Comparison of ENCODE assay signal across 9 cellular contexts in genomic region chr2:85577063-85577385, GRCh38. TPM values are rescaled to one million over a fixed set of nuclear protein-coding genes. Genes with fewer than 3 reads are reported as not detected.
DNase-seq lines count a peak whose midpoint lies in the region; ATAC-seq, FAIRE-seq and TF ChIP-seq lines count a peak whose summit lies in the region.
"Had no signal": no experiment of that assay in that cellular context is flagged by ENCODE, and none has a peak within 500 bp of the region (broad histone marks: within the 10 kb centered on the region; RNA-seq: fewer than 3 reads in every experiment).

No MANE protein-coding gene starts in this region.

- ATAC-seq in HG03135 (IDR thresholded peaks at IDR 0.05; ENCODE audit: unreplicated experiment) (no peak), left lobe of liver (no peak)

- H3K36me3 ChIP-seq in HEK293 (ENCODE audit: control insufficient read depth in 2 of 2, insufficient read depth in 1 of 2, low read length in 2 of 2) (peaks cover 0 to 7% of the 10 kb centered on the region in 2 experiments; a peak in 2 of 3 replicates), keratinocyte (ENCODE audit: control insufficient read depth in 2 of 2, extremely low read depth in 1 of 2, insufficient read depth in 2 of 2, low read length in 2 of 2) (peaks cover 11 to 20% of the 10 kb centered on the region in 2 experiments), spleen (peaks cover 0 to 17% (median 5%) of the 10 kb centered on the region in 6 donors)

- no peak for DNase-seq in activated CD4-positive, alpha-beta memory T cell treated with anti-CD3 and anti-CD28 coated beads for 36 hours
- no peak for DNase-seq in keratinocyte (ENCODE audit: low read depth, low spot score)
- no peak for DNase-seq in spleen
- DNase-seq in AML-193 (lab: John Stamatoyannopoulos, UW), result no peak
- DNase-seq in left lobe of liver (ENCODE audit: low spot score), result no peak
- DNase-seq in globus pallidus (ENCODE audit: low spot score), result no peak
- DNase-seq: midbrain had no signal

- H3K27ac ChIP-seq in HEK293 (ENCODE audit: extremely low read depth, low read depth, low read length), result peak overlapping the region; percentile 56; the same call in 1 of the 2 replicates
- peak overlapping the region; percentile 64 for H3K27ac ChIP-seq in keratinocyte (ENCODE audit: control insufficient read depth, insufficient read depth, low read length)
- H3K27ac ChIP-seq in spleen, result peak overlapping the region in 7 of 8 donors; percentile 68 to 89 (median 83)

- H3K27me3 Mint-ChIP-seq in activated CD4-positive, alpha-beta memory T cell treated with anti-CD3 and anti-CD28 coated beads for 36 hours, result no peaks in the 10 kb centered on the region

- WGBS in spleen, 5 donors, result 32 to 57% (median 36%) methylated on average over 3 of the region's 3 CpGs

- peaks cover 26% of the 10 kb centered on the region for H3K4me1 Mint-ChIP-seq in activated CD4-positive, alpha-beta memory T cell treated with anti-CD3 and anti-CD28 coated beads for 36 hours (ENCODE audit: low read depth)

- H3K9me3 ChIP-seq in HEK293 (ENCODE audit: control insufficient read depth, insufficient read depth, low read depth, low read length) (no peaks in the 10 kb centered on the region), keratinocyte (ENCODE audit: control insufficient read depth, low read depth, low read length) (no peaks in the 10 kb centered on the region), spleen (no peaks in the 10 kb centered on the region)

- H3K27me3 ChIP-seq in keratinocyte (ENCODE audit: control insufficient read depth, extremely low read depth, insufficient read depth, low read length), result no peaks in the 10 kb centered on the region
- peaks cover 0 to 16% (median 0%) of the 10 kb centered on the region in 7 donors for H3K27me3 ChIP-seq in spleen (replicated peaks in 1 of 7)

- no peak for FAIRE-seq in keratinocyte (lab: Jason Lieb, UNC)

- peak overlapping the region; percentile 99 for H3K4me2 ChIP-seq in keratinocyte (ENCODE audit: control insufficient read depth, extremely low read depth, insufficient read depth, low read depth, low read length)

- H3K4me3 Mint-ChIP-seq in activated CD4-positive, alpha-beta memory T cell treated with anti-CD3 and anti-CD28 coated beads for 36 hours, result peak overlapping the region; percentile 95

- peaks cover 20% of the 10 kb centered on the region for H3K79me2 ChIP-seq in keratinocyte (ENCODE audit: control insufficient read depth, insufficient read depth, low read length)

- H4K20me1 ChIP-seq in keratinocyte (ENCODE audit: control insufficient read depth, extremely low read depth, insufficient read depth, low read length), result no peaks in the 10 kb centered on the region

- H3K4me1 ChIP-seq in HEK293 (ENCODE audit: control insufficient read depth, insufficient read depth, low read length), result peaks cover 14% of the 10 kb centered on the region
- peaks cover 23% of the 10 kb centered on the region for H3K4me1 ChIP-seq in keratinocyte (ENCODE audit: control insufficient read depth, extremely low read depth, insufficient read depth, low read length)
- H3K4me1 ChIP-seq in spleen, result peaks cover 7 to 56% (median 37%) of the 10 kb centered on the region in 6 donors

- intact Hi-C loops in activated CD4-positive, alpha-beta memory T cell treated with anti-CD3 and anti-CD28 coated beads for 36 hours (cut with micrococcal nuclease), result loop anchor here (1.0 kb wide), 1 partner anchor 16 kb away; the partner anchor contains the start of gene GGCX
- intact Hi-C loops in spleen (cut with DNase I; ENCODE audit: low total_unique reads), result no loop called here

- no peaks in the 10 kb centered on the region for H3K9me1 ChIP-seq in keratinocyte (ENCODE audit: control insufficient read depth, extremely low read depth, insufficient read depth, low read length)

- H3K4me3 ChIP-seq in HEK293 (ENCODE audit: low read depth, low read length) (peak overlapping the region; percentile 55), keratinocyte (ENCODE audit: control insufficient read depth in 2 of 3, extremely low read depth in 1 of 3, insufficient read depth in 2 of 3, low read depth in 1 of 3, low read length in 3 of 3) (peak overlapping the region in 2 of 3 experiments; percentile 94), spleen (peak overlapping the region in 7 of 8 donors; percentile 35 to 73 (median 53))

- TF ChIP-seq CTCF in HEK293 (tag by site-specific recombination; IDR thresholded peaks at IDR 0.05), result no peak
- TF ChIP-seq CTCF in keratinocyte (optimal IDR thresholded peaks at IDR 0.05 in 1 of 3, IDR thresholded peaks at IDR 0.05 in 1 of 3, conservative IDR thresholded peaks at IDR 0.05 in 1 of 3; ENCODE audit: extremely low read depth in 1 of 3, insufficient read depth in 2 of 3, low read length in 3 of 3), result no peak
- TF ChIP-seq CTCF in spleen (IDR thresholded peaks at IDR 0.05 in 8 of 11, conservative IDR thresholded peaks at IDR 0.05 in 3 of 11), result no peak

- CTCF ChIA-PET in HEK293 (lab: Yijun Ruan, JAX), result interaction anchor here (0.6 to 1.3 kb wide), 3 partner anchors 13 to 25 kb away, joined by 3 to 4 read pairs (median 3); partner anchors contain the start of gene RNF181
- CTCF ChIA-PET in activated CD4-positive, alpha-beta memory T cell treated with anti-CD3 and anti-CD28 coated beads for 36 hours (lab: Charles Lee), result interaction anchor here (1.1 to 1.9 kb wide), 3 partner anchors 18 to 61 kb away, joined by 3 to 10 read pairs (median 6); partner anchors contain the start of gene RNF181

- peak overlapping the region; percentile 74 for H3K9ac ChIP-seq in keratinocyte (ENCODE audit: control insufficient read depth, extremely low read depth, insufficient read depth, low read length)

- H3K27ac Mint-ChIP-seq in activated CD4-positive, alpha-beta memory T cell treated with anti-CD3 and anti-CD28 coated beads for 36 hours, result peak overlapping the region; percentile 87

- H3K36me3 Mint-ChIP-seq in activated CD4-positive, alpha-beta memory T cell treated with anti-CD3 and anti-CD28 coated beads for 36 hours, result peaks cover 14% of the 10 kb centered on the region

- dilution Hi-C loops in keratinocyte (cut with MboI; ENCODE audit: extremely low pct_ligation_motif_present, low sequenced_read_pairs), result no loop called here

- no peak for TF ChIP-seq POLR2A in spleen (IDR thresholded peaks at IDR 0.05)

- H2AFZ ChIP-seq in keratinocyte (ENCODE audit: control insufficient read depth, low read length), result peak overlapping the region; percentile 17

- POLR2A ChIA-PET in HEK293 (lab: Yijun Ruan, JAX), result interaction anchor here (0.6 to 3.8 kb wide), 14 partner anchors 8 to 223 kb away, joined by 3 to 38 read pairs (median 6); partner anchors contain the start of genes C2orf68, ELMOD3, GGCX and RETSAT
- POLR2A ChIA-PET in activated CD4-positive, alpha-beta memory T cell treated with anti-CD3 and anti-CD28 coated beads for 36 hours (lab: Charles Lee), result interaction anchor here (0.5 to 3.1 kb wide), 8 partner anchors 10 to 249 kb away, joined by 3 to 20 read pairs (median 4); partner anchors contain the start of genes MAT2A, RNF181, SH2D6 and TGOLN2

- H3K9me3 Mint-ChIP-seq in activated CD4-positive, alpha-beta memory T cell treated with anti-CD3 and anti-CD28 coated beads for 36 hours, result no peaks in the 10 kb centered on the region

RNA-seq across cellular contexts. Expression of gene VAMP8, which starts 0.4 kb away (rescaled TPM):
- 100 to 1,000 TPM; 112 to 114 TPM for total RNA-seq in activated CD4-positive, alpha-beta memory T cell treated with anti-CD3 and anti-CD28 coated beads for 36 hours
- polyA plus RNA-seq in keratinocyte (291 to 385 TPM (median 323 TPM) in 3 replicates), spleen (100 to 1,000 TPM; 223 to 401 (median 350) TPM)
- 115 TPM for polyA plus RNA-seq in keratinocyte (2011; ENCODE audit: low read depth)
- polyA plus RNA-seq in keratinocyte (2011; cell fraction: cytosol; rRNA removed), result 423 and 525 TPM in 2 replicates
- 184 and 200 TPM in 2 replicates for polyA plus RNA-seq in keratinocyte (2011; cell fraction: nucleus; rRNA removed)
- polyA plus RNA-seq in keratinocyte (2012; ENCODE audit: low replicate concordance), result 220 and 230 TPM in 2 replicates
- polyA minus RNA-seq in keratinocyte, result 45.8 to 108 TPM (median 86.7 TPM) in 3 replicates
- 50.3 TPM for polyA minus RNA-seq in keratinocyte (2011; cell fraction: cytosol; rRNA and poly(A)+ RNA removed)
- polyA minus RNA-seq in keratinocyte (2011; cell fraction: nucleus; rRNA and poly(A)+ RNA removed), result 17.8 and 33.5 TPM in 2 replicates
- total RNA-seq in spleen (100 to 1,000 TPM; 119 to 179 (median 145) TPM), left lobe of liver (69.9 TPM)

RNA-seq across cellular contexts. Expression of gene VAMP5, which starts 7.2 kb away (rescaled TPM):
- 10 to 100 TPM; 49.7 to 51.9 TPM for total RNA-seq in activated CD4-positive, alpha-beta memory T cell treated with anti-CD3 and anti-CD28 coated beads for 36 hours
- polyA plus RNA-seq in keratinocyte (9.3 to 24.1 TPM (median 11.0 TPM) in 3 replicates), spleen (100 to 1,000 TPM in 2 of 3 donors, 10 to 100 TPM in 1; 71.0 to 129 (median 120) TPM)
- polyA plus RNA-seq in keratinocyte (2011; ENCODE audit: low read depth), result 4.6 TPM
- 14.2 and 17.5 TPM in 2 replicates for polyA plus RNA-seq in keratinocyte (2011; cell fraction: cytosol; rRNA removed)
- polyA plus RNA-seq in keratinocyte (2011; cell fraction: nucleus; rRNA removed), result 18.0 and 24.5 TPM in 2 replicates
- polyA plus RNA-seq in keratinocyte (2012; ENCODE audit: low replicate concordance), result 9.8 and 27.8 TPM in 2 replicates
- polyA minus RNA-seq in keratinocyte, result 4.3 to 18.1 TPM (median 5.4 TPM) in 3 replicates
- polyA minus RNA-seq in keratinocyte (2011; cell fraction: cytosol; rRNA and poly(A)+ RNA removed), result 7.5 TPM
- 2.3 TPM in 1 of 2 replicates, not detected in the other for polyA minus RNA-seq in keratinocyte (2011; cell fraction: nucleus; rRNA and poly(A)+ RNA removed)
- total RNA-seq in spleen (10 to 100 TPM; 58.5 to 89.1 (median 64.0) TPM), left lobe of liver (31.7 TPM)

RNA-seq across cellular contexts. Expression of gene GGCX, which starts 15.7 kb away (rescaled TPM):
- total RNA-seq in activated CD4-positive, alpha-beta memory T cell treated with anti-CD3 and anti-CD28 coated beads for 36 hours, result 10 to 100 TPM; 24.2 to 25.2 TPM
- 34.3 to 39.1 TPM (median 35.6 TPM) in 3 replicates for polyA plus RNA-seq in keratinocyte
- polyA plus RNA-seq in keratinocyte (2011; ENCODE audit: low read depth), result 4.1 TPM
- 19.5 and 21.6 TPM in 2 replicates for polyA plus RNA-seq in keratinocyte (2011; cell fraction: cytosol; rRNA removed)
- 58.3 and 60.4 TPM in 2 replicates for polyA plus RNA-seq in keratinocyte (2011; cell fraction: nucleus; rRNA removed)
- 15.0 and 31.9 TPM in 2 replicates for polyA plus RNA-seq in keratinocyte (2012; ENCODE audit: low replicate concordance)
- polyA minus RNA-seq in keratinocyte, result 63.9 to 70.2 TPM (median 64.7 TPM) in 3 replicates
- polyA minus RNA-seq in keratinocyte (2011; cell fraction: cytosol; rRNA and poly(A)+ RNA removed), result 19.8 TPM
- polyA minus RNA-seq in keratinocyte (2011; cell fraction: nucleus; rRNA and poly(A)+ RNA removed), result 54.3 and 79.6 TPM in 2 replicates
- total RNA-seq in spleen, result 10 to 100 TPM; 25.6 to 42.1 (median 31.9) TPM
- 10 to 100 TPM; 11.0 to 15.7 (median 15.0) TPM for polyA plus RNA-seq in spleen
- 232 TPM for total RNA-seq in left lobe of liver

RNA-seq across cellular contexts. Expression of gene RNF181, which starts 18.5 kb away (rescaled TPM):
- total RNA-seq in activated CD4-positive, alpha-beta memory T cell treated with anti-CD3 and anti-CD28 coated beads for 36 hours, result 100 to 1,000 TPM; 120 to 124 TPM
- 174 to 336 TPM (median 264 TPM) in 3 replicates for polyA plus RNA-seq in keratinocyte
- polyA plus RNA-seq in keratinocyte (2011; ENCODE audit: low read depth), result 142 TPM
- polyA plus RNA-seq in keratinocyte (2011; cell fraction: cytosol; rRNA removed), result 254 and 258 TPM in 2 replicates
- polyA plus RNA-seq in keratinocyte (2011; cell fraction: nucleus; rRNA removed), result 174 and 184 TPM in 2 replicates
- polyA plus RNA-seq in keratinocyte (2012; ENCODE audit: low replicate concordance), result 183 and 184 TPM in 2 replicates
- polyA minus RNA-seq in keratinocyte, result 91.5 to 161 TPM (median 143 TPM) in 3 replicates
- 59.3 TPM for polyA minus RNA-seq in keratinocyte (2011; cell fraction: cytosol; rRNA and poly(A)+ RNA removed)
- polyA minus RNA-seq in keratinocyte (2011; cell fraction: nucleus; rRNA and poly(A)+ RNA removed), result 36.0 and 45.8 TPM in 2 replicates
- 100 to 1,000 TPM in 3 of 7 donors, 10 to 100 TPM in 4; 72.9 to 154 (median 82.1) TPM for total RNA-seq in spleen
- 100 to 1,000 TPM; 139 to 184 (median 148) TPM for polyA plus RNA-seq in spleen
- total RNA-seq in left lobe of liver, result 52.8 TPM

RNA-seq across cellular contexts. Expression of gene TMEM150A, which starts 25.5 kb away (rescaled TPM):
- total RNA-seq in activated CD4-positive, alpha-beta memory T cell treated with anti-CD3 and anti-CD28 coated beads for 36 hours, result 1 to 10 TPM; 1.2 to 1.6 TPM
- polyA plus RNA-seq in keratinocyte (7.7 to 13.3 TPM (median 11.8 TPM) in 3 replicates), spleen (10 to 100 TPM; 14.6 to 18.8 (median 14.8) TPM)
- 3.1 TPM for polyA plus RNA-seq in keratinocyte (2011; ENCODE audit: low read depth)
- polyA plus RNA-seq in keratinocyte (2011; cell fraction: cytosol; rRNA removed), result 11.1 and 14.1 TPM in 2 replicates
- polyA plus RNA-seq in keratinocyte (2011; cell fraction: nucleus; rRNA removed), result 19.1 and 25.4 TPM in 2 replicates
- polyA plus RNA-seq in keratinocyte (2012; ENCODE audit: low replicate concordance), result 11.8 and 13.9 TPM in 2 replicates
- 9.6 to 30.7 TPM (median 13.3 TPM) in 3 replicates for polyA minus RNA-seq in keratinocyte
- 13.0 TPM for polyA minus RNA-seq in keratinocyte (2011; cell fraction: cytosol; rRNA and poly(A)+ RNA removed)
- polyA minus RNA-seq in keratinocyte (2011; cell fraction: nucleus; rRNA and poly(A)+ RNA removed), result 3.0 and 5.2 TPM in 2 replicates
- total RNA-seq in spleen (10 to 100 TPM in 6 of 7 donors, 1 to 10 TPM in 1; 9.4 to 17.4 (median 11.2) TPM), left lobe of liver (20.0 TPM)
